17 cellular contexts compared by ENCODE assay signal in genomic region chr14:103072595-103073366, GRCh38. TPM values are rescaled to one million over a fixed set of nuclear protein-coding genes. Genes with fewer than 3 reads are reported as not detected.
DNase-seq lines count a peak whose midpoint lies in the region; ATAC-seq, FAIRE-seq and TF ChIP-seq lines count a peak whose summit lies in the region.
"Had no signal": no experiment of that assay in that cellular context is flagged by ENCODE, and none has a peak within 500 bp of the region (broad histone marks: within the 10 kb centered on the region; RNA-seq: fewer than 3 reads in every experiment).

No MANE protein-coding gene starts in this region.

- no peak for FAIRE-seq in D721Med (lab: Jason Lieb, UNC)
- FAIRE-seq: GM12892 had no signal

- H3K9me3 ChIP-seq in left ventricle myocardium inferior (replicated peaks): no peaks in the 10 kb centered on the region
- H3K9me3 ChIP-seq: SJSA1 had no signal

- DNase-seq in Right ventricle myocardium inferior (ENCODE audit: missing footprints) (peak; percentile 64), left ventricle myocardium inferior (no peak), kidney glomerular epithelial cell (lab: John Stamatoyannopoulos, UW) (peak; percentile 96), D721Med (ENCODE audit: insufficient read length, low spot score) (no peak)
- no peak for DNase-seq in stimulated activated CD4-positive, alpha-beta T cell treated with anti-CD3 and anti-CD28 coated beads, Interleukin-1b, Interleukin-23, amount 100 ng/mL, for 48 hours
- no peak for DNase-seq in activated CD4-positive, CD25-positive, alpha-beta regulatory T cell treated with anti-CD3 and anti-CD28 coated beads, Interleukin-2, amount 50 U/mL, for 72 hours
- DNase-seq: activated CD8-positive, alpha-beta memory T cell treated with anti-CD3 and anti-CD28 coated beads, Interleukin-2, amount 10 ng/mL, durations not matched to agents 7 days and 5 days; activated naive CD8-positive, alpha-beta T cell treated with anti-CD3 and anti-CD28 coated beads for 36 hours; cerebellar nuclear complex; NCI-H1694 treated with DMSO at 0.1 percent for 48 hours; NCI-H526 treated with DMSO at 0.1 percent for 48 hours; nucleus accumbens had no signal

- TF ChIP-seq CTCF in left ventricle myocardium inferior (IDR thresholded peaks at IDR 0.05; ENCODE audit: borderline replicate concordance) (no peak), VCaP (conservative IDR thresholded peaks at IDR 0.05) (no peak), D721Med (IDR thresholded peaks at IDR 0.05; ENCODE audit: insufficient read depth, missing control alignments) (no peak)

- H3K4me1 ChIP-seq in left ventricle myocardium inferior: peaks cover 64% of the 10 kb centered on the region

- intact Hi-C loops in Right ventricle myocardium inferior (cut with DNase I) (loop anchor here (10.0 kb wide), 1 partner anchor 378 kb away; no protein-coding TSS in a partner anchor), left ventricle myocardium inferior (cut with micrococcal nuclease) (no loop called here)

- no peaks in the 10 kb centered on the region for H3K36me3 ChIP-seq in left ventricle myocardium inferior
- H3K36me3 ChIP-seq: SJSA1 had no signal

- H3K27ac ChIP-seq in left ventricle myocardium inferior (replicated peaks): no peak overlapping the region
- H3K27ac ChIP-seq in VCaP: peak overlapping the region; percentile 84
- H3K27ac ChIP-seq: SJSA1 had no signal

- ATAC-seq in Right ventricle myocardium inferior: no peak
- ATAC-seq in HG02678 (IDR thresholded peaks at IDR 0.05; ENCODE audit: unreplicated experiment): no peak
- ATAC-seq: activated CD8-positive, alpha-beta memory T cell treated with anti-CD3 and anti-CD28 coated beads, Interleukin-2, amount 10 ng/mL, durations not matched to agents 7 days and 5 days had no signal

- no peaks in the 10 kb centered on the region for H3K27me3 ChIP-seq in left ventricle myocardium inferior (ENCODE audit: low read depth)
- H3K27me3 ChIP-seq: SJSA1 had no signal

- H3K4me3 ChIP-seq in left ventricle myocardium inferior: no peak overlapping the region
- H3K4me3 ChIP-seq: SJSA1 had no signal

RNA-seq across cellular contexts. Expression of gene LBHD2, which starts 11.2 kb away (rescaled TPM):
- total RNA-seq in Right ventricle myocardium inferior: not detected
- total RNA-seq in left ventricle myocardium inferior: not detected
- total RNA-seq: activated CD8-positive, alpha-beta memory T cell treated with anti-CD3 and anti-CD28 coated beads, Interleukin-2, amount 10 ng/mL, durations not matched to agents 7 days and 5 days; activated naive CD8-positive, alpha-beta T cell treated with anti-CD3 and anti-CD28 coated beads for 36 hours; LHCN-M2 had no signal

RNA-seq across cellular contexts. Expression of gene CDC42BPB, which starts 15.4 kb away (rescaled TPM):
- total RNA-seq in Right ventricle myocardium inferior (68.9 TPM), left ventricle myocardium inferior (67.1 TPM)

RNA-seq across cellular contexts. Expression of gene EXOC3L4, which starts 21.7 kb away (rescaled TPM):
- 1.2 TPM for total RNA-seq in Right ventricle myocardium inferior
- 0.66 TPM for total RNA-seq in left ventricle myocardium inferior
- total RNA-seq: activated CD8-positive, alpha-beta memory T cell treated with anti-CD3 and anti-CD28 coated beads, Interleukin-2, amount 10 ng/mL, durations not matched to agents 7 days and 5 days; activated naive CD8-positive, alpha-beta T cell treated with anti-CD3 and anti-CD28 coated beads for 36 hours had no signal

RNA-seq across cellular contexts. Expression of gene TNFAIP2, which starts 50.5 kb away (rescaled TPM):
- total RNA-seq in Right ventricle myocardium inferior (56.5 TPM), left ventricle myocardium inferior (40.1 TPM)

Comparison
In these comparisons a context has a peak if more than half of its experiments do, and no peak if none do; other contexts are left out.
1. DNase-seq: peak in Right ventricle myocardium inferior (single experiment) and kidney glomerular epithelial cell (single experiment); none in left ventricle myocardium inferior (single experiment), D721Med (single experiment), stimulated activated CD4-positive, alpha-beta T cell treated with anti-CD3 and anti-CD28 coated beads, Interleukin-1b, Interleukin-23, amount 100 ng/mL, for 48 hours (single experiment) and activated CD4-positive, CD25-positive, alpha-beta regulatory T cell treated with anti-CD3 and anti-CD28 coated beads, Interleukin-2, amount 50 U/mL, for 72 hours (single experiment).